Comparison of ENCODE assay signal across 26 cellular contexts in genomic region chr7:42046483-42046882, GRCh38.
"Had no signal": no experiment of that assay in that cellular context is flagged by ENCODE, and none has a peak within 500 bp of the region (broad histone marks: within the 10 kb centered on the region; RNA-seq: fewer than 3 reads in every experiment).

No MANE protein-coding gene starts in this region.

- H3K4me3 ChIP-seq: cardiac muscle cell, esophagus squamous epithelium, lung, ovary, psoas muscle, right atrium auricular region, tibial artery had no signal

- FAIRE-seq: kidney, TTC549 had no signal

- H3K9me3 Mint-ChIP-seq: activated naive CD4-positive, alpha-beta T cell treated with anti-CD3 and anti-CD28 coated beads, Interleukin-2, amount 50 U/mL, for 24 hours; activated T-helper 1 cell treated with anti-CD3 and anti-CD28 coated beads, Interleukin-12 subunit alpha, Interleukin-12 subunit beta, Interleukin-2, Interleukin-4 antibody, amounts not matched to agents 30 ng/mL and 10 ng/mL and 1 ng/mL, durations not matched to agents 14 hours and 24 hours and 36 hours; endodermal cell; naive thymus-derived CD8-positive, alpha-beta T cell; T-cell; T-helper 2 cell treated with Interferon-gamma antibody and Interleukin-4, amounts not matched to agents 5 μg/mL and 100 μg/mL, for 36 hours had no signal

- H3K9me3 ChIP-seq: esophagus squamous epithelium, ovary, psoas muscle, right atrium auricular region, tibial artery had no signal

- H3K4me1 Mint-ChIP-seq: activated naive CD4-positive, alpha-beta T cell treated with anti-CD3 and anti-CD28 coated beads, Interleukin-2, amount 50 U/mL, for 24 hours; endodermal cell; naive thymus-derived CD8-positive, alpha-beta T cell; T-cell had no signal

- H3K4me3 Mint-ChIP-seq: activated CD8-positive, alpha-beta T cell treated with anti-CD3 and anti-CD28 coated beads, Interleukin-2, amount 10 ng/mL, durations not matched to agents 7 days and 5 days; activated naive CD4-positive, alpha-beta T cell treated with anti-CD3 and anti-CD28 coated beads, Interleukin-2, amount 50 U/mL, for 24 hours; activated T-helper 1 cell treated with anti-CD3 and anti-CD28 coated beads, Interleukin-12 subunit alpha, Interleukin-12 subunit beta, Interleukin-2, Interleukin-4 antibody, amounts not matched to agents 30 ng/mL and 10 ng/mL and 1 ng/mL, durations not matched to agents 14 hours and 24 hours and 36 hours; endodermal cell; naive thymus-derived CD8-positive, alpha-beta T cell; T-cell; T-helper 2 cell treated with Interferon-gamma antibody and Interleukin-4, amounts not matched to agents 5 μg/mL and 100 μg/mL, for 36 hours had no signal

- H3K27me3 ChIP-seq: cardiac muscle cell, esophagus squamous epithelium, foreskin keratinocyte, ovary, right atrium auricular region, tibial artery had no signal

- H3K27ac Mint-ChIP-seq: activated CD8-positive, alpha-beta T cell treated with anti-CD3 and anti-CD28 coated beads, Interleukin-2, amount 10 ng/mL, durations not matched to agents 7 days and 5 days; activated naive CD4-positive, alpha-beta T cell treated with anti-CD3 and anti-CD28 coated beads, Interleukin-2, amount 50 U/mL, for 24 hours; activated T-helper 1 cell treated with anti-CD3 and anti-CD28 coated beads, Interleukin-12 subunit alpha, Interleukin-12 subunit beta, Interleukin-2, Interleukin-4 antibody, amounts not matched to agents 30 ng/mL and 10 ng/mL and 1 ng/mL, durations not matched to agents 14 hours and 24 hours and 36 hours; endodermal cell; naive thymus-derived CD8-positive, alpha-beta T cell; T-cell; T-helper 2 cell treated with Interferon-gamma antibody and Interleukin-4, amounts not matched to agents 5 μg/mL and 100 μg/mL, for 36 hours had no signal

- DNase-seq: activated CD4-positive, alpha-beta T cell treated with anti-CD3 and anti-CD28 coated beads for 1 hour; activated CD4-positive, alpha-beta T cell treated with anti-CD3 and anti-CD28 coated beads, Interleukin-2, amount 50 U/mL, for 1 hour; activated CD8-positive, alpha-beta T cell treated with anti-CD3 and anti-CD28 coated beads, Interleukin-2, amount 10 ng/mL, durations not matched to agents 7 days and 5 days; activated gamma-delta T cell; aorta; cortex of kidney; endodermal cell; esophagus squamous epithelium; foreskin keratinocyte; kidney; naive thymus-derived CD8-positive, alpha-beta T cell; ovary; psoas muscle; stimulated activated CD4-positive, alpha-beta T cell treated with anti-CD3 and anti-CD28 coated beads, Interleukin-4, amount 100 ng/mL, for 4 hours; stimulated activated naive CD8-positive, alpha-beta T cell treated with anti-CD3 and anti-CD28 coated beads, Interleukin-15, Interleukin-2, amounts not matched to agents 100 U/mL and 50 U/mL, for 24 hours; substantia nigra; T-cell; tibial artery had no signal

- H3K36me3 Mint-ChIP-seq: activated naive CD4-positive, alpha-beta T cell treated with anti-CD3 and anti-CD28 coated beads, Interleukin-2, amount 50 U/mL, for 24 hours; naive thymus-derived CD8-positive, alpha-beta T cell; T-cell had no signal

- H3K27ac ChIP-seq: cardiac muscle cell, esophagus squamous epithelium, foreskin keratinocyte, ovary, psoas muscle, right atrium auricular region, tibial artery had no signal

- H3K36me3 ChIP-seq: ovary, right atrium auricular region had no signal

- H3K4me1 ChIP-seq: esophagus squamous epithelium, foreskin keratinocyte, psoas muscle, right atrium auricular region, tibial artery had no signal

- ATAC-seq: activated CD8-positive, alpha-beta T cell treated with anti-CD3 and anti-CD28 coated beads, Interleukin-2, amount 10 ng/mL, durations not matched to agents 7 days and 5 days; foreskin keratinocyte; left lobe of liver; naive thymus-derived CD8-positive, alpha-beta T cell; psoas muscle; stimulated activated naive CD8-positive, alpha-beta T cell treated with anti-CD3 and anti-CD28 coated beads, Interleukin-15, Interleukin-2, amounts not matched to agents 100 U/mL and 50 U/mL, for 24 hours; T-cell had no signal
